23 cellular contexts compared by ENCODE assay signal in the genomic region with DNA sequence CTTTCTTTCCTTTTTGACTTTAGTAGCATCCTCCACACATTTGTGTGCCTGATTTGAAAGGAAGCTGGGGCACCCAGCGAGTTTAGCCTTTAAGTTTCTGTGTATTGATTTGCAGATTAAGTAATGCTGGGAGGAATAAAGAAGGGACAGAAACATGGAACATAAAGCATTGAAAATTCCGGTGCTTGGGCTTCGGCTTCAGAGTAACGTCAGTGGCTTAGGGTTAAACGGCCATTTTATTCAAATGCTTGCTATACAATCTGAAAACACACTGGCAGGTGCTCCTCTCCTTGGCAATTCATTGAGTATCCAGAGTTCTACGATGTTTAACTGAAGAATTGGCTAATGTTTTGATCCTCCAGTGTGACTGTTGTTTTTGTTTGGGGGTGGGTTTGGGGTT. TPM values are rescaled to one million over a fixed set of nuclear protein-coding genes. Genes with fewer than 3 reads are reported as not detected.
DNase-seq lines count a peak whose midpoint lies in the region; ATAC-seq and TF ChIP-seq lines count a peak whose summit lies in the region.
"Had no signal": no experiment of that assay in that cellular context is flagged by ENCODE, and none has a peak within 500 bp of the region (broad histone marks: within the 10 kb centered on the region; RNA-seq: fewer than 3 reads in every experiment).

No MANE protein-coding gene starts in this region.

- peak overlapping the region; percentile 53 for H3K4me3 Mint-ChIP-seq in GM23338
- H3K4me3 Mint-ChIP-seq: CD8-positive, alpha-beta memory T cell; HFFc6 had no signal

- TF ChIP-seq POLR2A in Peyer's patch (IDR thresholded peaks at IDR 0.05) = no peak

- peak overlapping the region; percentile 90 for H3K27ac Mint-ChIP-seq in GM23338
- H3K27ac Mint-ChIP-seq: CD8-positive, alpha-beta memory T cell; HFFc6 had no signal

- no peaks in the 10 kb centered on the region for H3K27me3 Mint-ChIP-seq in GM23338 (ENCODE audit: insufficient read depth, low read depth, poor library complexity)

- H3K27me3 ChIP-seq in GM23338 (ENCODE audit: insufficient read depth) = no peaks in the 10 kb centered on the region
- no peaks in the 10 kb centered on the region for H3K27me3 ChIP-seq in dorsolateral prefrontal cortex
- no peaks in the 10 kb centered on the region for H3K27me3 ChIP-seq in layer of hippocampus (ENCODE audit: control insufficient read depth, insufficient read depth, low read length)
- H3K27me3 ChIP-seq in Peyer's patch = no peaks in the 10 kb centered on the region
- H3K27me3 ChIP-seq: SJSA1 had no signal

- peak; percentile 79 for ATAC-seq in GM23338

- TF ChIP-seq CTCF in GM23338 (conservative IDR thresholded peaks at IDR 0.05; ENCODE audit: low read depth in 2 of 2) (no peak), dorsolateral prefrontal cortex (IDR thresholded peaks at IDR 0.05 in 54 of 56, conservative IDR thresholded peaks at IDR 0.05 in 2 of 56; ENCODE audit: low read depth in 1 of 56, partially characterized antibody in 56 of 56) (no peak), Peyer's patch (IDR thresholded peaks at IDR 0.05) (no peak)

- H4K20me1 ChIP-seq in GM23338 (replicated peaks; ENCODE audit: insufficient read depth) = no peaks in the 10 kb centered on the region

- intact Hi-C loops in dorsolateral prefrontal cortex (cut with DNase I) = loop anchor here in 1 of 2 donors (5.0 kb wide), 1 partner anchor 147 kb away; a partner anchor contains a TSS

- no peaks in the 10 kb centered on the region for H3K9me2 ChIP-seq in GM23338 (ENCODE audit: insufficient read depth)

- DNase-seq in GM23338 (ENCODE audit: low spot score) (peak; percentile 68), NCI-H526 (lab: John Stamatoyannopoulos, UW) (peak; percentile 28 to 77), dorsolateral prefrontal cortex (no peak), Peyer's patch (no peak), NCI-H82 treated with DMSO at 0.1 percent for 48 hours (lab: John Stamatoyannopoulos, UW; ENCODE audit: unreplicated experiment) (no peak), MV-4-11 (lab: John Stamatoyannopoulos, UW) (no peak), HT-29 (ENCODE audit: low spot score) (no peak)
- DNase-seq: 8988T; CD8-positive, alpha-beta memory T cell; GDM1; GOT3; HFFc6; IMR-90; NCI-H1105 treated with DMSO at 0.1 percent for 48 hours; NCI-H2029 treated with DMSO at 0.1 percent for 48 hours; NCI-H226; NCI-H510A treated with DMSO at 0.1 percent for 48 hours; NCI-H82 had no signal

- peak overlapping the region; percentile 51 for H3K27ac ChIP-seq in GM23338 (ENCODE audit: low read depth)
- peak overlapping the region in 51 of 59 donors; percentile 2 to 77 (median 54) for H3K27ac ChIP-seq in dorsolateral prefrontal cortex
- H3K27ac ChIP-seq in layer of hippocampus (ENCODE audit: low read depth, low read length) = peak overlapping the region; percentile 21
- no peak overlapping the region for H3K27ac ChIP-seq in Peyer's patch
- H3K27ac ChIP-seq: C4-2B, HL-60, KMS-11, SJSA1 had no signal

- H3K79me2 ChIP-seq in GM23338 (replicated peaks; ENCODE audit: insufficient read depth) = no peaks in the 10 kb centered on the region

- H3K36me3 Mint-ChIP-seq in GM23338 (ENCODE audit: low read depth) = peaks cover 6% of the 10 kb centered on the region; the same call in 2 of the 3 replicates

- H2AFZ ChIP-seq in GM23338 = no peak overlapping the region

- H3K4me3 ChIP-seq in GM23338 = peak overlapping the region; percentile 11; the same call in 1 of the 2 replicates
- H3K4me3 ChIP-seq in dorsolateral prefrontal cortex = peak overlapping the region in 2 of 59 donors; percentile 7 to 10
- H3K4me3 ChIP-seq in Peyer's patch = no peak overlapping the region
- H3K4me3 ChIP-seq: SJSA1 had no signal

- H3K9me3 ChIP-seq in Peyer's patch = no peaks in the 10 kb centered on the region
- H3K9me3 ChIP-seq: SJSA1 had no signal

- H3F3A ChIP-seq in GM23338 (replicated peaks; ENCODE audit: low read depth) = no peaks in the 10 kb centered on the region

- peaks cover 70% of the 10 kb centered on the region for H3K4me1 Mint-ChIP-seq in GM23338

- H3K4me2 ChIP-seq in GM23338 = peak overlapping the region; percentile 40
- H3K4me2 ChIP-seq: KMS-11 had no signal

- peaks cover 59% of the 10 kb centered on the region for H3K4me1 ChIP-seq in GM23338 (ENCODE audit: insufficient read depth)
- no peaks in the 10 kb centered on the region for H3K4me1 ChIP-seq in Peyer's patch

- no peaks in the 10 kb centered on the region for H3K9me3 Mint-ChIP-seq in GM23338
- H3K9me3 Mint-ChIP-seq: CD8-positive, alpha-beta memory T cell; HFFc6 had no signal

- H3K36me3 ChIP-seq in GM23338 (ENCODE audit: insufficient read depth) (no peaks in the 10 kb centered on the region), Peyer's patch (no peaks in the 10 kb centered on the region)
- H3K36me3 ChIP-seq: SJSA1 had no signal

TF ChIP-seq in GM23338, 12 proteins besides CTCF, POLR2A, EP300 and RAD21:
- TF ChIP-seq STAT1 (IDR thresholded peaks at IDR 0.05; ENCODE audit: unreplicated experiment) (no peak), NANOG (IDR thresholded peaks at IDR 0.05; ENCODE audit: borderline replicate concordance) (peak; percentile 11; the same call in 1 of the 2 replicates)

RNA-seq across cellular contexts. Expression of a gene that starts 58.0 kb away (rescaled TPM):
- total RNA-seq in GM23338 (2014; rRNA removed; shearing (Covaris generic)) = 7.1 and 10.9 TPM in 2 replicates
- 4.0 and 5.2 TPM in 2 replicates for polyA plus RNA-seq in GM23338 (2016; fragmentation: Nextera tagmentation; extraction: Ambion mirVana)
- 10 to 100 TPM; 20.3 to 54.9 (median 37.0) TPM for total RNA-seq in dorsolateral prefrontal cortex
- 10 to 100 TPM; 10.1 to 24.3 (median 13.7) TPM for total RNA-seq in Peyer's patch
- 0.97 and 2.7 TPM in 2 replicates for total RNA-seq in HT-29 (2014; rRNA removed; shearing (Covaris generic))

Comparison
In these comparisons a context has a peak if more than half of its experiments do, and no peak if none do; other contexts are left out.
1. DNase-seq: peak in GM23338 (single experiment) and NCI-H526 (2 of 2); none in dorsolateral prefrontal cortex (0 of 10), Peyer's patch (0 of 3), NCI-H82 treated with DMSO at 0.1 percent for 48 hours (single experiment), MV-4-11 (single experiment) and HT-29 (single experiment).
2. H3K27ac ChIP-seq: peak in GM23338 (single experiment), dorsolateral prefrontal cortex (51 of 59) and layer of hippocampus (single experiment); none in Peyer's patch (0 of 4).